8 cellular contexts compared by ENCODE assay signal in genomic region chr5:40591727-40592396, GRCh38.
DNase-seq lines count a peak whose midpoint lies in the region; ATAC-seq and TF ChIP-seq lines count a peak whose summit lies in the region.
"Not testable (repeated sequence)": the region's sequence is repeated elsewhere in the genome, so short reads cannot be mapped to it uniquely, and the experiment has no call there.

No MANE protein-coding gene starts in this region.

- H3K27me3 Mint-ChIP-seq in activated B cell treated with CpG ODN at 0.5 μM for 24 hours; stimulated activated naive B cell treated with anti-CD40 and anti-IgM and Interleukin-4, amounts not matched to agents 10 μg/mL and 1 μg/mL and 100 μg/mL, for 72 hours: not testable (repeated sequence)

- ATAC-seq in GM18499 (IDR thresholded peaks at IDR 0.05; ENCODE audit: insufficient read depth, unreplicated experiment): peak; percentile 91
- peak; percentile 83 for ATAC-seq in GM19328 (IDR thresholded peaks at IDR 0.05; ENCODE audit: unreplicated experiment)
- peak; percentile 90 for ATAC-seq in GM21619 (IDR thresholded peaks at IDR 0.05; ENCODE audit: unreplicated experiment)
- peak; percentile 95 for ATAC-seq in HG02973 (IDR thresholded peaks at IDR 0.05; ENCODE audit: unreplicated experiment)
- ATAC-seq in HG03442 (IDR thresholded peaks at IDR 0.05; ENCODE audit: unreplicated experiment): peak; percentile 96
- ATAC-seq in activated B cell treated with CpG ODN at 0.5 μM for 24 hours (ENCODE audit: low read depth): peak; percentile 90
- ATAC-seq in stimulated activated naive B cell treated with anti-CD40 and anti-IgM and Interleukin-4, amounts not matched to agents 10 μg/mL and 1 μg/mL and 100 μg/mL, for 72 hours (replicated peaks): peak; percentile 93 to 95

- peak overlapping the region; percentile 87 for H3K27ac Mint-ChIP-seq in activated B cell treated with CpG ODN at 0.5 μM for 24 hours
- H3K27ac Mint-ChIP-seq in stimulated activated naive B cell treated with anti-CD40 and anti-IgM and Interleukin-4, amounts not matched to agents 10 μg/mL and 1 μg/mL and 100 μg/mL, for 72 hours: peak overlapping the region; percentile 62

- POLR2A ChIA-PET in activated B cell treated with CpG ODN at 0.5 μM for 24 hours (lab: Charles Lee): interaction anchor here (0.6 kb wide), 1 partner anchor 80 kb away, joined by 3 read pairs; no protein-coding TSS in a partner anchor

- not testable (repeated sequence) for H3K9me3 Mint-ChIP-seq in activated B cell treated with CpG ODN at 0.5 μM for 24 hours; stimulated activated naive B cell treated with anti-CD40 and anti-IgM and Interleukin-4, amounts not matched to agents 10 μg/mL and 1 μg/mL and 100 μg/mL, for 72 hours

- peak overlapping the region; percentile 57 for H3K4me3 Mint-ChIP-seq in activated B cell treated with CpG ODN at 0.5 μM for 24 hours
- H3K4me3 Mint-ChIP-seq in stimulated activated naive B cell treated with anti-CD40 and anti-IgM and Interleukin-4, amounts not matched to agents 10 μg/mL and 1 μg/mL and 100 μg/mL, for 72 hours: peak overlapping the region; percentile 27 to 28

- H3K4me1 Mint-ChIP-seq in activated B cell treated with CpG ODN at 0.5 μM for 24 hours: peaks cover 28% of the 10 kb centered on the region
- peaks cover 9 to 23% of the 10 kb centered on the region in 2 donors for H3K4me1 Mint-ChIP-seq in stimulated activated naive B cell treated with anti-CD40 and anti-IgM and Interleukin-4, amounts not matched to agents 10 μg/mL and 1 μg/mL and 100 μg/mL, for 72 hours

- not testable (repeated sequence) for H3K36me3 Mint-ChIP-seq in activated B cell treated with CpG ODN at 0.5 μM for 24 hours (ENCODE audit: low read depth); stimulated activated naive B cell treated with anti-CD40 and anti-IgM and Interleukin-4, amounts not matched to agents 10 μg/mL and 1 μg/mL and 100 μg/mL, for 72 hours

- not testable (repeated sequence) for TF ChIP-seq CTCF in activated B cell treated with CpG ODN at 0.5 μM for 24 hours (IDR thresholded peaks at IDR 0.05)

- peak; percentile 96 for DNase-seq in NOMO-1 treated with DMSO at 0.1 percent for 48 hours (lab: John Stamatoyannopoulos, UW; ENCODE audit: unreplicated experiment)
- DNase-seq in activated B cell treated with CpG ODN at 0.5 μM for 24 hours; stimulated activated naive B cell treated with anti-CD40 and anti-IgM and Interleukin-4, amounts not matched to agents 10 μg/mL and 1 μg/mL and 100 μg/mL, for 72 hours: not testable (repeated sequence)

- intact Hi-C loops in activated B cell treated with CpG ODN at 0.5 μM for 24 hours (cut with micrococcal nuclease): loop anchor here (1.0 kb wide), 2 partner anchors 14 to 87 kb away; partner anchors contain the start of gene PTGER4

- CTCF ChIA-PET in activated B cell treated with CpG ODN at 0.5 μM for 24 hours (lab: Charles Lee): not testable (repeated sequence)
